In the genomic region with DNA sequence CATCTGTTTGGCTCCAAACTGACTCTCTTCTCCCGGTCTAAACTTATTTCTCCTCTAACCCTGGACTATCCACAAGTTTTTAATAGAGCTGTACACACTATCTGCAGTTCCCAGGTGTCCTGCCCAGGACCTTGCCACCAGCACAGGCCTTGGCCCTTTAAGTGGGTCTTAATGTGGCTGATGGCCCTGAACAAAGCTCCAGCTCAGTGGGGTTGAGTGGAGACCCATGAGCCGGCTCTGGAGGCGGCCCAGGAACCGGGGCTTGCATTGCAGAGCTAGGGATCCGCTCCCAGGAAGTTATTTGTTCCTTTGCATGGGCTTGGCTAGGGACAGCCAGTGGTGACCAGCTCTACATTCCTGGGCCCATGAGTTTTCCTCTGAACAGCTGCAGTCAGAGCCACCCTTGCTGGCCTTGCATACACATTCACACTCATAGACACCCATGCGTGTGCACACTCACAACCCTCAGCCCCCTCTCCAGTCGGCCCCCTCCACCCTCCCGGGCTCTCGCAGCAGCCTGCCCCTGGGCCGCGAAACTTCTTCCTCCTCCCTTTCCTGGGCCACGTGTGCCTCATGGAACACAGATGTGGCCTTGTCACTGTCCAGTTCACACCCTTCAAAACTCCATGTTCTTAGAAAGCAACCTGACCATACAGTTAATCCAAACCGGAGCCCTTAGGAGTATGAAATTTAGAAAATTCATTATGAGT, we compare ENCODE assay signal across 18 cellular contexts. TPM values are rescaled to one million over a fixed set of nuclear protein-coding genes. Genes with fewer than 3 reads are reported as not detected.
DNase-seq lines count a peak whose midpoint lies in the region; ATAC-seq, FAIRE-seq and TF ChIP-seq lines count a peak whose summit lies in the region.
"Had no signal": no experiment of that assay in that cellular context is flagged by ENCODE, and none has a peak within 500 bp of the region (broad histone marks: within the 10 kb centered on the region; RNA-seq: fewer than 3 reads in every experiment).

No MANE protein-coding gene starts in this region.

- H3K36me3 ChIP-seq in Caco-2 (ENCODE audit: control insufficient read depth, insufficient read depth, low read length): peaks cover 3% of the 10 kb centered on the region

- POLR2A ChIA-PET in A549 (lab: Yijun Ruan, JAX) (no interaction called here), Caco-2 (lab: Charles Lee) (no interaction called here), T-cell (lab: Charles Lee) (no interaction called here)

- H3K4me1 ChIP-seq in A549 (no peaks in the 10 kb centered on the region), Caco-2 (0 out of 2 replicates have a peak, but pooled peaks cover 4% of the 10 kb centered on the region)
- H3K4me1 ChIP-seq: BE2C had no signal

- TF ChIP-seq RAD21 in A549 (conservative IDR thresholded peaks at IDR 0.05 in 1 of 2, IDR thresholded peaks at IDR 0.05 in 1 of 2): no peak

- ATAC-seq in A549: peak; percentile 32; a peak in 1 of 6 replicates
- no peak for ATAC-seq in T-cell (replicated peaks in 1 of 4)

- peaks cover 8% of the 10 kb centered on the region; the same call in 2 of the 3 replicates for H3K9me3 ChIP-seq in A549
- H3K9me3 ChIP-seq in Caco-2: no peaks in the 10 kb centered on the region
- H3K9me3 ChIP-seq: BE2C had no signal

- H3K4me3 Mint-ChIP-seq in Caco-2 (ENCODE audit: unreplicated experiment) (no peak overlapping the region), nephron progenitor cell (no peak overlapping the region), T-cell (no peak overlapping the region)

- no peaks in the 10 kb centered on the region for H3K9me3 Mint-ChIP-seq in Caco-2 (ENCODE audit: unreplicated experiment)
- peaks cover 52% of the 10 kb centered on the region for H3K9me3 Mint-ChIP-seq in nephron progenitor cell
- H3K9me3 Mint-ChIP-seq in T-cell: peaks cover 0 to 6% (median 0%) of the 10 kb centered on the region in 3 donors

- no peak overlapping the region for H3K27ac ChIP-seq in A549
- H3K27ac ChIP-seq: PC-9 had no signal

- H3K4me1 Mint-ChIP-seq in Caco-2 (ENCODE audit: low read depth, unreplicated experiment) (peaks cover 17% of the 10 kb centered on the region), nephron progenitor cell (peaks cover 15% of the 10 kb centered on the region), T-cell (peaks cover 9 to 13% (median 11%) of the 10 kb centered on the region in 3 donors)

- H3K4me2 ChIP-seq in A549: no peak overlapping the region

- no peaks in the 10 kb centered on the region for H3K27me3 Mint-ChIP-seq in Caco-2 (ENCODE audit: insufficient read depth, unreplicated experiment)
- peaks cover 4% of the 10 kb centered on the region for H3K27me3 Mint-ChIP-seq in nephron progenitor cell (ENCODE audit: low read depth, poor library complexity)
- no peaks in the 10 kb centered on the region for H3K27me3 Mint-ChIP-seq in T-cell
- H3K27me3 Mint-ChIP-seq: CD8-positive, alpha-beta memory T cell had no signal

- no peak for TF ChIP-seq CTCF in A549 (IDR thresholded peaks at IDR 0.05)
- no peak for TF ChIP-seq CTCF in Caco-2 (IDR thresholded peaks at IDR 0.05; ENCODE audit: insufficient read depth in 1 of 2, low read depth in 1 of 2, low read length in 1 of 2, severe bottlenecking in 1 of 2, unreplicated experiment in 1 of 2)
- no peak for TF ChIP-seq CTCF in nephron progenitor cell (IDR thresholded peaks at IDR 0.05)

- FAIRE-seq in A549 (lab: Jason Lieb, UNC): no peak
- FAIRE-seq: A204.1, H54, HTR-8/SVneo had no signal

- H3K27me3 ChIP-seq in Caco-2 (replicated peaks; ENCODE audit: control insufficient read depth, insufficient read depth, low read length): no peaks in the 10 kb centered on the region
- H3K27me3 ChIP-seq: BE2C had no signal

- no peak for TF ChIP-seq EP300 in A549 (IDR thresholded peaks at IDR 0.05)

- WGBS in A549 (ENCODE audit: missing lambda C conversion rate): 92% methylated on average over 8 of the region's 13 CpGs

- no peak for TF ChIP-seq POLR2A in A549 (IDR thresholded peaks at IDR 0.05; ENCODE audit: low read length)

- no TSS peak for BruUV-seq in Caco-2 (replicated peaks; lab: Mats Ljungman, UMichigan)

- H3K36me3 Mint-ChIP-seq in Caco-2 (ENCODE audit: insufficient read depth, unreplicated experiment) (peaks cover 66% of the 10 kb centered on the region), nephron progenitor cell (ENCODE audit: low read depth) (peaks cover 89% of the 10 kb centered on the region), T-cell (peaks cover 33% of the 10 kb centered on the region)

- DNase-seq in A549 (ENCODE audit: low read depth in 1 of 2, low spot score in 1 of 2) (no peak), Caco-2 (no peak), RPMI7951 (ENCODE audit: low read depth) (peak; percentile 20), nephron progenitor cell (no peak), occipital lobe (lab: John Stamatoyannopoulos, UW) (no peak), T-cell (no peak)
- no peak for DNase-seq in stimulated activated CD4-positive, alpha-beta T cell treated with anti-CD3 and anti-CD28 coated beads, Interleukin-15, amount 100 ng/mL, for 24 hours
- no peak for DNase-seq in activated naive CD4-positive, alpha-beta T cell treated with anti-CD3 and anti-CD28 coated beads, Interleukin-2, amount 50 U/mL, for 16 hours
- DNase-seq: BE2C; CD8-positive, alpha-beta memory T cell; NCI-H146; NCI-H2081 treated with DMSO at 0.1 percent for 48 hours; NCI-H69; NK-92 treated with Interleukin-12 subunit alpha and Interleukin-12 subunit beta, amount 100 ng/mL, for 24 hours; PC-9 had no signal

- CTCF ChIA-PET in A549 (lab: Yijun Ruan, JAX): interaction anchor here (0.8 to 3.8 kb wide), 5 partner anchors 14 to 955 kb away, joined by 3 to 17 read pairs (median 4); no protein-coding TSS in a partner anchor
- CTCF ChIA-PET in Caco-2 (lab: Charles Lee): no interaction called here
- CTCF ChIA-PET in T-cell (lab: Charles Lee): no interaction called here

- intact Hi-C loops in Caco-2 (cut with micrococcal nuclease; ENCODE audit: unreplicated experiment): loop anchor here (2.0 to 5.0 kb wide), 2 partner anchors 737 to 885 kb away; no protein-coding TSS in a partner anchor

- peak overlapping the region; percentile 76 for H3K27ac Mint-ChIP-seq in Caco-2 (ENCODE audit: unreplicated experiment)
- H3K27ac Mint-ChIP-seq in nephron progenitor cell: peak overlapping the region; percentile 89
- H3K27ac Mint-ChIP-seq in T-cell: no peak overlapping the region
- H3K27ac Mint-ChIP-seq: CD8-positive, alpha-beta memory T cell had no signal

- H3K4me3 ChIP-seq in A549 (no peak overlapping the region), Caco-2 (ENCODE audit: low read depth, low read length) (no peak overlapping the region)
- H3K4me3 ChIP-seq: PC-9 had no signal

TF ChIP-seq in A549, 52 proteins besides CTCF, POLR2A, EP300 and RAD21 (continues in another document):
- no peak for TF ChIP-seq JUNB (IDR thresholded peaks at IDR 0.05)
- TF ChIP-seq ZSCAN20 (CRISPR knock-in tag; IDR thresholded peaks at IDR 0.05): no peak
- TF ChIP-seq KDM1A (IDR thresholded peaks at IDR 0.05; ENCODE audit: low read depth): no peak
- TF ChIP-seq REST (IDR thresholded peaks at IDR 0.05): no peak
- TF ChIP-seq NFE2L2 (conservative IDR thresholded peaks at IDR 0.05; ENCODE audit: low read length): no peak
- no peak for TF ChIP-seq NPAS2 (CRISPR knock-in tag; IDR thresholded peaks at IDR 0.05; ENCODE audit: borderline replicate concordance)
- TF ChIP-seq SREBF2 (IDR thresholded peaks at IDR 0.05): no peak
- TF ChIP-seq ATOH8 (CRISPR knock-in tag; IDR thresholded peaks at IDR 0.05; ENCODE audit: low read depth): no peak
- no peak for TF ChIP-seq SMC3 (IDR thresholded peaks at IDR 0.05)
- no peak for TF ChIP-seq HES2 (IDR thresholded peaks at IDR 0.05)

RNA-seq across cellular contexts. Expression of gene GPR143, which starts 58.2 kb away (rescaled TPM):
- polyA plus RNA-seq in A549 (2011; rRNA removed): 0.07 TPM in 1 of 2 replicates, not detected in the other
- polyA plus RNA-seq in A549 (2012; cell fraction: cytosol; rRNA removed): 0.03 TPM in 1 of 2 replicates, not detected in the other
- not detected in 2 replicates for polyA plus RNA-seq in A549 (2012; cell fraction: nucleus; rRNA removed)
- not detected in 3 replicates for polyA plus RNA-seq in A549 (2017; fragmentation: RNase III; extraction: RNeasy Plus Mini Kit Qiagen cat#74134 plus additional on column Dnase treatment)
- not detected in 2 replicates for polyA minus RNA-seq in A549 (2011; rRNA and poly(A)+ RNA removed)
- total RNA-seq in Caco-2 (2022): 4.6 and 8.0 TPM in 2 replicates
- total RNA-seq in RPMI7951 (2014; rRNA removed; shearing (Covaris generic)): 4.3 and 6.4 TPM in 2 replicates
- 1.2 TPM for total RNA-seq in occipital lobe
- not detected for total RNA-seq in T-cell
- total RNA-seq: CD8-positive, alpha-beta memory T cell; PC-9 had no signal

Comparison
In these comparisons a context has a peak if more than half of its experiments do, and no peak if none do; other contexts are left out.
1. ATAC-seq: peak in A549 (2 of 2); none in T-cell (0 of 4).
2. H3K27ac Mint-ChIP-seq: peak in Caco-2 (single experiment) and nephron progenitor cell (single experiment); none in T-cell (0 of 2).